20 cellular contexts compared by ENCODE assay signal in the genomic region with DNA sequence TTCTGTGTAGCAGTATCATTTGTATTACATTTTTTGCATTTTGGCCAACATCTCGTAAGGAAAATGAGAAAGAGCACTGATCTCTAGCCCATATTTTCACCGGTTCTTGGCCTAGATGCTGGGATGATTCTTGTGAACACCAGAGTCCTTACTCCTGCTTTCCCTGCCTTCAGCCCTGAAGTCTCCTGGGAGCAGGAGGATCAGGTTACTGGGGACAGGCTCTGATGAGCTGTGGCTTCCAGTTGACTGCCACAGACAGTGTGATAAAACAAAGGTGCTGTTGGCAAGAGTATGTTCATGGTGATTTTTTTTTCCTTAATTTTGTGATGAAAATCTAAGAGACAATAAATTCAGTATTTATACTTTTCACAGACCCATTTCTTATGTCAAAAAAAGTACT. TPM values are rescaled to one million over a fixed set of nuclear protein-coding genes. Genes with fewer than 3 reads are reported as not detected.
DNase-seq lines count a peak whose midpoint lies in the region; ATAC-seq and TF ChIP-seq lines count a peak whose summit lies in the region.
"Had no signal": no experiment of that assay in that cellular context is flagged by ENCODE, and none has a peak within 500 bp of the region (broad histone marks: within the 10 kb centered on the region; RNA-seq: fewer than 3 reads in every experiment).

No MANE protein-coding gene starts in this region.

- WGBS in body of pancreas, 2 donors, result 82 to 95% methylated on average over 2 of the region's 2 CpGs

- H3K9me3 ChIP-seq in vagina (no peaks in the 10 kb centered on the region), body of pancreas (no peaks in the 10 kb centered on the region)

- H3K27ac ChIP-seq in vagina (peak overlapping the region; percentile 30), body of pancreas (no peak overlapping the region)
- H3K27ac ChIP-seq: PC-9 had no signal

- ATAC-seq in body of pancreas, result no peak
- ATAC-seq in GM21786 (IDR thresholded peaks at IDR 0.05; ENCODE audit: unreplicated experiment), result no peak
- ATAC-seq: stimulated activated naive CD8-positive, alpha-beta T cell treated with anti-CD3 and anti-CD28 coated beads, Interleukin-15, amount 100 ng/mL, for 72 hours had no signal

- H3K4me1 Mint-ChIP-seq in activated naive CD4-positive, alpha-beta T cell treated with anti-CD3 and anti-CD28 coated beads, Interleukin-2, amount 10 ng/mL, durations not matched to agents 7 days and 5 days, result peaks cover 35% of the 10 kb centered on the region
- H3K4me1 Mint-ChIP-seq: B cell had no signal

- H3K36me3 ChIP-seq in vagina (peaks cover 0 to 58% of the 10 kb centered on the region in 2 donors), body of pancreas (replicated peaks in 1 of 2; ENCODE audit: insufficient read depth in 1 of 2, low read depth in 2 of 2) (peaks cover 8 to 31% of the 10 kb centered on the region in 2 donors)

- CTCF ChIA-PET in activated naive CD4-positive, alpha-beta T cell treated with anti-CD3 and anti-CD28 coated beads, Interleukin-2, amount 10 ng/mL, durations not matched to agents 7 days and 5 days (lab: Charles Lee), result no interaction called here

- TF ChIP-seq CTCF in vagina (IDR thresholded peaks at IDR 0.05) (no peak), body of pancreas (IDR thresholded peaks at IDR 0.05) (no peak)

- H3K27ac Mint-ChIP-seq in activated naive CD4-positive, alpha-beta T cell treated with anti-CD3 and anti-CD28 coated beads, Interleukin-2, amount 10 ng/mL, durations not matched to agents 7 days and 5 days, result no peak overlapping the region
- H3K27ac Mint-ChIP-seq: stimulated activated naive CD8-positive, alpha-beta T cell treated with anti-CD3 and anti-CD28 coated beads, Interleukin-15, amount 100 ng/mL, for 72 hours; type B pancreatic cell had no signal

- no peak overlapping the region for H3K4me3 ChIP-seq in vagina
- H3K4me3 ChIP-seq in body of pancreas, result no peak overlapping the region
- H3K4me3 ChIP-seq: PC-9 had no signal

- DNase-seq in activated CD8-positive, alpha-beta memory T cell treated with anti-CD3 and anti-CD28 coated beads, Interleukin-2, amount 50 U/mL, for 48 hours, result peak; percentile 22
- DNase-seq in activated CD8-positive, alpha-beta memory T cell treated with anti-CD3 and anti-CD28 coated beads, Interleukin-2, amount 50 U/mL, for 4 hours, result no peak
- DNase-seq in NCI-H2171 (lab: John Stamatoyannopoulos, UW) (peak; percentile 91), left kidney (ENCODE audit: low read depth, low spot score) (peak; percentile 83), vagina (ENCODE audit: extremely low spot score in 2 of 2) (no peak), body of pancreas (no peak)
- DNase-seq in activated naive CD4-positive, alpha-beta T cell treated with anti-CD3 and anti-CD28 coated beads, Interleukin-2, amount 10 ng/mL, durations not matched to agents 7 days and 5 days, result no peak
- DNase-seq: activated CD4-positive, alpha-beta T cell treated with anti-CD3 and anti-CD28 coated beads, Interleukin-2, amount 50 U/mL, for 1 hour; activated naive CD4-positive, alpha-beta T cell treated with anti-CD3 and anti-CD28 coated beads for 36 hours; Calu3; effector memory CD4-positive, alpha-beta T cell; NCI-H1105 treated with DMSO at 0.1 percent for 48 hours; PC-9; SIG-M5; small intestine; stimulated activated CD4-positive, alpha-beta T cell treated with anti-CD3 and anti-CD28 coated beads, Interleukin-4, amount 100 ng/mL, for 1 hour; stimulated activated naive CD8-positive, alpha-beta T cell treated with anti-CD3 and anti-CD28 coated beads, Interleukin-15, amount 100 ng/mL, for 72 hours had no signal

- no peak overlapping the region for H3K4me3 Mint-ChIP-seq in activated naive CD4-positive, alpha-beta T cell treated with anti-CD3 and anti-CD28 coated beads, Interleukin-2, amount 10 ng/mL, durations not matched to agents 7 days and 5 days
- H3K4me3 Mint-ChIP-seq: activated naive CD4-positive, alpha-beta T cell treated with anti-CD3 and anti-CD28 coated beads for 36 hours; B cell; stimulated activated naive CD8-positive, alpha-beta T cell treated with anti-CD3 and anti-CD28 coated beads, Interleukin-15, amount 100 ng/mL, for 72 hours; type B pancreatic cell had no signal

- H3K4me1 ChIP-seq in vagina (peaks cover 7% of the 10 kb centered on the region), body of pancreas (no peaks in the 10 kb centered on the region)

- TF ChIP-seq POLR2A in vagina (IDR thresholded peaks at IDR 0.05) (no peak), body of pancreas (IDR thresholded peaks at IDR 0.05) (no peak)

- no peaks in the 10 kb centered on the region for H3K9me3 Mint-ChIP-seq in activated naive CD4-positive, alpha-beta T cell treated with anti-CD3 and anti-CD28 coated beads, Interleukin-2, amount 10 ng/mL, durations not matched to agents 7 days and 5 days
- H3K9me3 Mint-ChIP-seq: activated naive CD4-positive, alpha-beta T cell treated with anti-CD3 and anti-CD28 coated beads for 36 hours; stimulated activated naive CD8-positive, alpha-beta T cell treated with anti-CD3 and anti-CD28 coated beads, Interleukin-15, amount 100 ng/mL, for 72 hours; type B pancreatic cell had no signal

- no peaks in the 10 kb centered on the region for H3K27me3 ChIP-seq in vagina
- no peaks in the 10 kb centered on the region for H3K27me3 ChIP-seq in body of pancreas

- peaks cover 84% of the 10 kb centered on the region for H3K36me3 Mint-ChIP-seq in activated naive CD4-positive, alpha-beta T cell treated with anti-CD3 and anti-CD28 coated beads, Interleukin-2, amount 10 ng/mL, durations not matched to agents 7 days and 5 days

- no peaks in the 10 kb centered on the region for H3K27me3 Mint-ChIP-seq in activated naive CD4-positive, alpha-beta T cell treated with anti-CD3 and anti-CD28 coated beads, Interleukin-2, amount 10 ng/mL, durations not matched to agents 7 days and 5 days
- H3K27me3 Mint-ChIP-seq: B cell; stimulated activated naive CD8-positive, alpha-beta T cell treated with anti-CD3 and anti-CD28 coated beads, Interleukin-15, amount 100 ng/mL, for 72 hours; type B pancreatic cell had no signal

- intact Hi-C loops in vagina (cut with DNase I), result no loop called here
- intact Hi-C loops in body of pancreas (cut with DNase I), result no loop called here

RNA-seq across cellular contexts. Expression of a gene that starts 34.2 kb away (rescaled TPM):
- total RNA-seq in vagina (41.0 TPM), body of pancreas (10 to 100 TPM; 49.0 to 76.5 TPM)

RNA-seq across cellular contexts. Expression of a gene that starts 58.3 kb away (rescaled TPM):
- total RNA-seq in vagina (75.6 TPM), body of pancreas (100 to 1,000 TPM; 125 to 231 TPM)

Comparison
In these comparisons a context has a peak if more than half of its experiments do, and no peak if none do; other contexts are left out.
1. DNase-seq: peak in activated CD8-positive, alpha-beta memory T cell treated with anti-CD3 and anti-CD28 coated beads, Interleukin-2, amount 50 U/mL, for 48 hours (single experiment), NCI-H2171 (single experiment) and left kidney (single experiment); none in activated CD8-positive, alpha-beta memory T cell treated with anti-CD3 and anti-CD28 coated beads, Interleukin-2, amount 50 U/mL, for 4 hours (single experiment), vagina (0 of 2), activated naive CD4-positive, alpha-beta T cell treated with anti-CD3 and anti-CD28 coated beads, Interleukin-2, amount 10 ng/mL, durations not matched to agents 7 days and 5 days (single experiment) and body of pancreas (0 of 4).